8 cellular contexts compared by ENCODE assay signal in the genomic region with DNA sequence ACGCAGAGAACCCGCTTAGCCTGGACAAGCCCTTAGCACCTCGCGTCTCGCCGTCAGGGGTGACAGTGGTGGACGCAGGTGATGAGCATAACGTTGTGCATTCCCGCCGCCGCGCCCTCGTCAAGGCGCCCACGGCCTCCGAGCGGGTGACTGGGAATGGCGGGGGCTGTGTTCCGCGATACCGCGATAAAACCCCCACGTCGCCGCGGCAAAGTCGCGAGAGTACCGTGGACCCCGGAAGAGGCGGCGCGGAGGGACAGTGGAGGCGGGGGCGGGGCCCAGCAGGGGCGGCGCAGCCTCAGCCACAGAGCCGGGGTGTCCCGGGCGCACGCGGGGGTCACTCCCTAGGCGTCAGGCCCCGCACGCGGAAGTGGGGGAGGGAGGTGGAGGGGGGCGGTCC. TPM values are rescaled to one million over a fixed set of nuclear protein-coding genes. Genes with fewer than 3 reads are reported as not detected.
DNase-seq lines count a peak whose midpoint lies in the region; ATAC-seq, FAIRE-seq and TF ChIP-seq lines count a peak whose summit lies in the region.

No MANE protein-coding gene starts in this region.

- TF ChIP-seq POLR2A in H54 (IDR thresholded peaks at IDR 0.05; ENCODE audit: low read depth, low read length): no peak

- DNase-seq in CD14-positive monocyte (ENCODE audit: low spot score) (no peak), dermis blood vessel endothelial cell (peak; percentile 24), natural killer cell (peak; percentile 56), H54 (ENCODE audit: insufficient read length, low spot score) (no peak), OCI-M1 (lab: John Stamatoyannopoulos, UW) (no peak)
- DNase-seq in activated CD4-positive, alpha-beta T cell treated with anti-CD3 and anti-CD28 coated beads for 48 hours: peak; percentile 72

- peaks cover 3 to 8% of the 10 kb centered on the region in 2 donors for H3K9me3 ChIP-seq in stomach smooth muscle (ENCODE audit: control insufficient read depth in 2 of 2, low read length in 2 of 2)

- TF ChIP-seq CTCF in CD14-positive monocyte (IDR thresholded peaks at IDR 0.05): no peak
- no peak for TF ChIP-seq CTCF in natural killer cell (IDR thresholded peaks at IDR 0.05)

- peak overlapping the region; percentile 59 to 74 for H3K9ac ChIP-seq in stomach smooth muscle (ENCODE audit: low read length in 2 of 2)

- H3K4me3 Mint-ChIP-seq in CD14-positive monocyte (peak overlapping the region; percentile 59 to 70), natural killer cell (peak overlapping the region; percentile 70)

- H3K36me3 ChIP-seq in stomach smooth muscle (ENCODE audit: control insufficient read depth in 2 of 2, insufficient read depth in 2 of 2, low read length in 2 of 2): no peaks in the 10 kb centered on the region

- peaks cover 3 to 15% (median 10%) of the 10 kb centered on the region in 3 donors for H3K27me3 Mint-ChIP-seq in CD14-positive monocyte (ENCODE audit: low read depth in 3 of 3)
- no peaks in the 10 kb centered on the region for H3K27me3 Mint-ChIP-seq in natural killer cell (ENCODE audit: low read depth in 2 of 2)

- H3K27me3 ChIP-seq in stomach smooth muscle (ENCODE audit: control insufficient read depth in 1 of 2, insufficient read depth in 2 of 2, low read length in 2 of 2): no peaks in the 10 kb centered on the region

- no peak overlapping the region for H3K27ac ChIP-seq in stomach smooth muscle (ENCODE audit: low read length)

- FAIRE-seq in H54 (lab: Jason Lieb, UNC): no peak

- H3K4me1 Mint-ChIP-seq in CD14-positive monocyte (peaks cover 9% of the 10 kb centered on the region), natural killer cell (peaks cover 0 to 38% of the 10 kb centered on the region in 2 donors)

- H3K27ac Mint-ChIP-seq in CD14-positive monocyte: no peak overlapping the region
- H3K27ac Mint-ChIP-seq in natural killer cell: peak overlapping the region; percentile 72 to 75

- peaks cover 7 to 10% (median 7%) of the 10 kb centered on the region in 7 donors for H3K9me3 Mint-ChIP-seq in CD14-positive monocyte
- peaks cover 0 to 3% of the 10 kb centered on the region in 2 donors for H3K9me3 Mint-ChIP-seq in natural killer cell

- ATAC-seq in natural killer cell (peak; percentile 79 to 94 (median 92)), HG02610 (IDR thresholded peaks at IDR 0.05; ENCODE audit: unreplicated experiment) (no peak)

- H3K4me1 ChIP-seq in stomach smooth muscle (ENCODE audit: control insufficient read depth, insufficient read depth, low read length): peaks cover 19% of the 10 kb centered on the region

- H3K4me3 ChIP-seq in stomach smooth muscle (ENCODE audit: low read length in 2 of 2): peak overlapping the region; percentile 73 to 78

- intact Hi-C loops in CD14-positive monocyte (cut with micrococcal nuclease) (no loop called here), natural killer cell (cut with micrococcal nuclease) (no loop called here)

- no peaks in the 10 kb centered on the region for H3K36me3 Mint-ChIP-seq in CD14-positive monocyte
- H3K36me3 Mint-ChIP-seq in natural killer cell: no peaks in the 10 kb centered on the region

RNA-seq across cellular contexts. Expression of gene ZFYVE28, which starts 53.8 kb away (rescaled TPM):
- 1 to 10 TPM; 1.0 to 1.1 TPM for polyA plus RNA-seq in CD14-positive monocyte
- 7.5 and 8.6 TPM in 2 replicates for total RNA-seq in dermis blood vessel endothelial cell
- 100 to 1,000 TPM in 2 of 3 donors, 10 to 100 TPM in 1; 85.4 to 107 (median 104) TPM for total RNA-seq in natural killer cell

RNA-seq across cellular contexts. Expression of gene CFAP99, which starts 54.1 kb away (rescaled TPM):
- polyA plus RNA-seq in CD14-positive monocyte: under 1 TPM in 1 of 2 donors, not detected in 1; 0.15 TPM
- total RNA-seq in dermis blood vessel endothelial cell (0.17 TPM in 1 of 2 replicates, not detected in the other), natural killer cell (not detected)

Comparison
In these comparisons a context has a peak if more than half of its experiments do, and no peak if none do; other contexts are left out.
1. DNase-seq: peak in activated CD4-positive, alpha-beta T cell treated with anti-CD3 and anti-CD28 coated beads for 48 hours (single experiment), dermis blood vessel endothelial cell (single experiment) and natural killer cell (single experiment); none in CD14-positive monocyte (single experiment), H54 (single experiment) and OCI-M1 (single experiment).
2. H3K27ac Mint-ChIP-seq: peak in natural killer cell (2 of 2); none in CD14-positive monocyte (0 of 7).